1 cellular context compared by ENCODE assay signal in the genomic region with DNA sequence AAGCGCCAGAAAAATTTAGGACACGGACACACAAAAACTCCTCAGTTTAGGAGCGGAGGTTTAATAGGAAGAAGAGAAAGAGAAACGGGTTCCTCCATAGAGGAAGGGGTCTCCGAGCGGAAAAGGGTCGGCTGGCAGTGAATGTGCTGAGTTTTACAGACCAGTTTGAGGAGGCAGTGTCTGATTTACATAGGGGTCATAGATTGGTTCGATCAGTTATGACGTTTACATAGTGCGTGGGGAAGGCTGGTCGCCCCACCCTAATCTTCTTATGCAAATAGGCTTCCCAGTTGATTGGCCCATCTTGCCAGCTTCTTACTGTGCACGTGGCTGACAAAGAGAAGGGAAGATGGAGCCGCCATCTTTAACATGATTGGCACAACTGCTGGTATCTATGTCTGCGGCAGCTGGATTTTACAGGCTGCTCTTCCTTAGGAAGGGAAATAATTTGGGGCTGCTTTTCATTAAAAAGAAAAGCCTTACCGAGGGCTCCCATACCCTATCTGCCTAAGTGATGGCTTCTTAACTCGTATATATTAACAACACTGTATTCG.
A peak's percentile ranks its signal among the peaks of the same experiment; 100 is the strongest.
TF ChIP-seq lines count a peak whose summit lies in the region.

No MANE protein-coding gene starts in this region.

TF ChIP-seq in IMR-90, 13 proteins besides CTCF, POLR2A, EP300 and RAD21:
- TF ChIP-seq SMC3 (IDR thresholded peaks at IDR 0.05; ENCODE audit: low read depth, low read length) (no peak), MAZ (IDR thresholded peaks at IDR 0.05; ENCODE audit: borderline replicate concordance, low read depth, low read length) (no peak), CEBPB (IDR thresholded peaks at IDR 0.05; ENCODE audit: low read depth, low read length) (peak; percentile 51), RFX5 (IDR thresholded peaks at IDR 0.05; ENCODE audit: low read depth, low read length) (no peak), BHLHE40 (IDR thresholded peaks at IDR 0.05; ENCODE audit: low read depth, low read length) (peak; percentile 68; the same call in 1 of the 2 replicates), MXI1 (IDR thresholded peaks at IDR 0.05; ENCODE audit: borderline replicate concordance, low read depth, low read length) (peak; percentile 43; the same call in 1 of the 2 replicates)
- TF ChIP-seq, protein P1, sequence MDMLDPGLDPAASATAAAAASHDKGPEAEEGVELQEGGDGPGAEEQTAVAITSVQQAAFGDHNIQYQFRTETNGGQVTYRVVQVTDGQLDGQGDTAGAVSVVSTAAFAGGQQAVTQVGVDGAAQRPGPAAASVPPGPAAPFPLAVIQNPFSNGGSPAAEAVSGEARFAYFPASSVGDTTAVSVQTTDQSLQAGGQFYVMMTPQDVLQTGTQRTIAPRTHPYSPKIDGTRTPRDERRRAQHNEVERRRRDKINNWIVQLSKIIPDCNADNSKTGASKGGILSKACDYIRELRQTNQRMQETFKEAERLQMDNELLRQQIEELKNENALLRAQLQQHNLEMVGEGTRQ (IDR thresholded peaks at IDR 0.05; ENCODE audit: low read depth, low read length): peak; percentile 76
TF ChIP-seq in IMR-90: peak in this region for 4.
